In the genomic region with DNA sequence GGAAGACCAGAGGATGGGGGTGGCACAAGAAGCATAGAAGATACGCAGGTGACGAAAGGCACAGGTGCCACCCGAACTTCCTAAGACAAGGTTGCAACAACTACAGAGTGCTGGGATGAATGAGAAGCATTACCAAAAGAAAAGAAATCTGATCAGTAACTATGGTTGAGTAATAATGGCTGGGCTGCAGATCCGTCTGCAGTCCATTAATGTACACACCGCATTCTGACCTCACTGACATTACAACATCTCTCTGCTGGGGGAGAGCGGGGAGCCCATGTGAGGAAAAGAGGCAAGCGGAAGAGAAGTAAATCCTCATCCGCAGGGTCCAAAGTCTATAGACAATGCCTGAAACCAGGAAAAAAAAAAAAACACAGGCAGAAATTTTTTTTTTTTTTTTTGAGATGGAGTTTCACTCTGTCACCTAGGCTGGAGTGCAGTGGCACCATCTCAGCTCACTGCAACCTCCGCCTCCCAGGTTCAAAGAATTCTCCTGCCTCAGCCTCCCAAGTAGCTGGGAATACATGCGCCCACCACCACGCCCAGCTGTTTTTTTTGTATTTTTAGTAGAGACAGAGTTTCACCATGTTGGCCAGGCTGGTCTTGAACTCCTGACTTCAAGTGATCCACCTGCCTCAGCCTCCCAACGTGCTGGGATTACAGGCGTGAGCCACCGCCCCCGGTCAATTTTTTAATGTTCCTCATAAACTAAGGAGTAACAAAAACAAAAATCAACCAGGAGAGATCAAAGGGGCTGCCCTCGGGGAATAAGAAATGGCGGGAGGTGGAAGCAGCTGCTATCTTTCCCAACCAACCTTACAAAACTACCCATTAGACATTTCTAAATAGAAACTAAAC, we compare ENCODE assay signal across 8 cellular contexts. TPM values are rescaled to one million over a fixed set of nuclear protein-coding genes. Genes with fewer than 3 reads are reported as not detected.
DNase-seq lines count a peak whose midpoint lies in the region; ATAC-seq, FAIRE-seq and TF ChIP-seq lines count a peak whose summit lies in the region.
"Not testable (repeated sequence)": the region's sequence is repeated elsewhere in the genome, so short reads cannot be mapped to it uniquely, and the experiment has no call there.

No MANE protein-coding gene starts in this region.

- not testable (repeated sequence) for H2AFZ ChIP-seq in keratinocyte (ENCODE audit: control insufficient read depth, low read length)

- H3K27ac Mint-ChIP-seq in CD8-positive, alpha-beta T cell = peak overlapping the region; percentile 97
- H3K27ac Mint-ChIP-seq in IgD-negative memory B cell = peak overlapping the region; percentile 83 to 94 (median 87)
- H3K27ac Mint-ChIP-seq in dendritic cell treated with granulocyte-macrophage colony-stimulating factor and Interleukin-4, amounts not matched to agents 40 ng/mL and 50 ng/mL, for 4 days = peak overlapping the region; percentile 79
- H3K27ac Mint-ChIP-seq in neural crest cell (ENCODE audit: unreplicated experiment) = not testable (repeated sequence)

- H3K27ac ChIP-seq in CD8-positive, alpha-beta T cell (ENCODE audit: low read depth, low read length) = peak overlapping the region; percentile 46
- H3K27ac ChIP-seq in RWPE1 (peak overlapping the region; percentile 36; the same call in 1 of the 2 replicates), keratinocyte (ENCODE audit: control insufficient read depth, insufficient read depth, low read length) (peak overlapping the region; percentile 62), testis (peak overlapping the region; percentile 47 to 71)

- H3K27me3 Mint-ChIP-seq in CD8-positive, alpha-beta T cell (ENCODE audit: low read depth); IgD-negative memory B cell; activated T-cell treated with anti-CD3 and anti-CD28 coated beads, Interleukin-2, amount 50 U/mL, for 4 hours (ENCODE audit: low read depth); dendritic cell treated with granulocyte-macrophage colony-stimulating factor and Interleukin-4, amounts not matched to agents 40 ng/mL and 50 ng/mL, for 4 days; neural crest cell (ENCODE audit: low read depth): not testable (repeated sequence)

- H3K36me3 ChIP-seq in CD8-positive, alpha-beta T cell (ENCODE audit: insufficient read depth, low read length); testis (ENCODE audit: low read depth, missing control alignments): not testable (repeated sequence)
- peaks cover 0 to 11% of the 10 kb centered on the region in 2 experiments for H3K36me3 ChIP-seq in keratinocyte (ENCODE audit: control insufficient read depth in 2 of 2, extremely low read depth in 1 of 2, insufficient read depth in 2 of 2, low read length in 2 of 2)

- CTCF ChIA-PET in CD8-positive, alpha-beta T cell (lab: Charles Lee) = not testable (repeated sequence)
- CTCF ChIA-PET in RWPE1 (lab: Yijun Ruan, JAX) = interaction anchor here (0.6 kb wide), 1 partner anchor 52 kb away, joined by 3 read pairs; no protein-coding TSS in a partner anchor

- not testable (repeated sequence) for H3K4me3 ChIP-seq in CD8-positive, alpha-beta T cell (ENCODE audit: low read depth, low read length); testis
- H3K4me3 ChIP-seq in keratinocyte (ENCODE audit: control insufficient read depth in 2 of 3, extremely low read depth in 1 of 3, insufficient read depth in 2 of 3, low read depth in 1 of 3, low read length in 3 of 3) = peak overlapping the region in 1 of 3 experiments; percentile 73

- TF ChIP-seq POLR2A in testis (IDR thresholded peaks at IDR 0.05) = not testable (repeated sequence)

- WGBS in testis, 2 donors = 73 to 76% methylated on average over 17 of the region's 17 CpGs

- H4K20me1 ChIP-seq in keratinocyte (ENCODE audit: control insufficient read depth, extremely low read depth, insufficient read depth, low read length) = peaks cover 46% of the 10 kb centered on the region

- peaks cover 91% of the 10 kb centered on the region for H3K4me1 ChIP-seq in CD8-positive, alpha-beta T cell (ENCODE audit: insufficient read depth, low read length)
- peaks cover 75% of the 10 kb centered on the region for H3K4me1 ChIP-seq in keratinocyte (ENCODE audit: control insufficient read depth, extremely low read depth, insufficient read depth, low read length)
- H3K4me1 ChIP-seq in testis = peaks cover 62% of the 10 kb centered on the region

- not testable (repeated sequence) for H3K9me3 ChIP-seq in CD8-positive, alpha-beta T cell (ENCODE audit: low read length); keratinocyte (ENCODE audit: control insufficient read depth, low read depth, low read length); testis

- FAIRE-seq in keratinocyte (lab: Jason Lieb, UNC) = not testable (repeated sequence)

- not testable (repeated sequence) for ATAC-seq in CD8-positive, alpha-beta T cell; activated T-cell treated with anti-CD3 and anti-CD28 coated beads, Interleukin-2, amount 50 U/mL, for 4 hours

- not testable (repeated sequence) for DNase-seq in CD8-positive, alpha-beta T cell; RWPE1 (ENCODE audit: low spot score); activated T-cell treated with anti-CD3 and anti-CD28 coated beads, Interleukin-2, amount 50 U/mL, for 4 hours; keratinocyte (ENCODE audit: low read depth, low spot score); neural crest cell (ENCODE audit: low read depth, low spot score); testis

- H3K36me3 Mint-ChIP-seq in CD8-positive, alpha-beta T cell; IgD-negative memory B cell: not testable (repeated sequence)
- peaks cover 21% of the 10 kb centered on the region for H3K36me3 Mint-ChIP-seq in activated T-cell treated with anti-CD3 and anti-CD28 coated beads, Interleukin-2, amount 50 U/mL, for 4 hours (ENCODE audit: insufficient read depth)
- peaks cover 24% of the 10 kb centered on the region for H3K36me3 Mint-ChIP-seq in dendritic cell treated with granulocyte-macrophage colony-stimulating factor and Interleukin-4, amounts not matched to agents 40 ng/mL and 50 ng/mL, for 4 days (ENCODE audit: low read depth)
- peaks cover 18% of the 10 kb centered on the region for H3K36me3 Mint-ChIP-seq in neural crest cell (ENCODE audit: low read depth)

- intact Hi-C loops in CD8-positive, alpha-beta T cell (cut with DNase I, micrococcal nuclease) = loop anchor here (5.0 to 10.0 kb wide), 11 partner anchors 62 to 1345 kb away; a partner anchor contains a TSS
- intact Hi-C loops in dendritic cell treated with granulocyte-macrophage colony-stimulating factor and Interleukin-4, amounts not matched to agents 40 ng/mL and 50 ng/mL, for 4 days (cut with micrococcal nuclease) = loop anchor here (5.0 kb wide), 1 partner anchor 62 kb away; no protein-coding TSS in a partner anchor
- intact Hi-C loops in testis (cut with DNase I; ENCODE audit: low total_unique reads) = loop anchor here (10.0 kb wide), 1 partner anchor 95 kb away; no protein-coding TSS in a partner anchor

- peaks cover 13% of the 10 kb centered on the region for H3K9me1 ChIP-seq in keratinocyte (ENCODE audit: control insufficient read depth, extremely low read depth, insufficient read depth, low read length)

- H3K4me3 Mint-ChIP-seq in CD8-positive, alpha-beta T cell = peak overlapping the region; percentile 90
- peak overlapping the region; percentile 69 to 90 (median 82) for H3K4me3 Mint-ChIP-seq in IgD-negative memory B cell
- H3K4me3 Mint-ChIP-seq in activated T-cell treated with anti-CD3 and anti-CD28 coated beads, Interleukin-2, amount 50 U/mL, for 4 hours = peak overlapping the region; percentile 89
- peak overlapping the region; percentile 44 for H3K4me3 Mint-ChIP-seq in dendritic cell treated with granulocyte-macrophage colony-stimulating factor and Interleukin-4, amounts not matched to agents 40 ng/mL and 50 ng/mL, for 4 days
- peak overlapping the region; percentile 22 for H3K4me3 Mint-ChIP-seq in neural crest cell

- dilution Hi-C loops in keratinocyte (cut with MboI; ENCODE audit: extremely low pct_ligation_motif_present, low sequenced_read_pairs) = not testable (repeated sequence)

- H3K4me1 Mint-ChIP-seq in CD8-positive, alpha-beta T cell (ENCODE audit: low read depth) = peaks cover 92% of the 10 kb centered on the region
- H3K4me1 Mint-ChIP-seq in IgD-negative memory B cell (peaks cover 77 to 86% (median 85%) of the 10 kb centered on the region in 3 donors), neural crest cell (peaks cover 85% of the 10 kb centered on the region)
- H3K4me1 Mint-ChIP-seq in activated T-cell treated with anti-CD3 and anti-CD28 coated beads, Interleukin-2, amount 50 U/mL, for 4 hours (ENCODE audit: low read depth) = peaks cover 97% of the 10 kb centered on the region
- H3K4me1 Mint-ChIP-seq in dendritic cell treated with granulocyte-macrophage colony-stimulating factor and Interleukin-4, amounts not matched to agents 40 ng/mL and 50 ng/mL, for 4 days (ENCODE audit: low read depth) = peaks cover 91% of the 10 kb centered on the region

- TF ChIP-seq CTCF in CD8-positive, alpha-beta T cell (IDR thresholded peaks at IDR 0.05); RWPE1 (conservative IDR thresholded peaks at IDR 0.05; ENCODE audit: low read depth); keratinocyte (optimal IDR thresholded peaks at IDR 0.05 in 1 of 3, IDR thresholded peaks at IDR 0.05 in 1 of 3, conservative IDR thresholded peaks at IDR 0.05 in 1 of 3; ENCODE audit: extremely low read depth in 1 of 3, insufficient read depth in 2 of 3, low read length in 3 of 3); neural crest cell (conservative IDR thresholded peaks at IDR 0.05); testis (IDR thresholded peaks at IDR 0.05): not testable (repeated sequence)

- H3K9ac ChIP-seq in keratinocyte (ENCODE audit: control insufficient read depth, extremely low read depth, insufficient read depth, low read length) = not testable (repeated sequence)

- POLR2A ChIA-PET in CD8-positive, alpha-beta T cell (lab: Charles Lee) = interaction anchor here (1.3 to 1.4 kb wide), 2 partner anchors 20 to 71 kb away, joined by 3 read pairs; no protein-coding TSS in a partner anchor
- POLR2A ChIA-PET in RWPE1 (lab: Yijun Ruan, JAX; ENCODE audit: low non-redundant PET) = not testable (repeated sequence)

- H3K4me2 ChIP-seq in keratinocyte (ENCODE audit: control insufficient read depth, extremely low read depth, insufficient read depth, low read depth, low read length) = peak overlapping the region; percentile 88

- not testable (repeated sequence) for H3K9me3 Mint-ChIP-seq in CD8-positive, alpha-beta T cell; IgD-negative memory B cell; activated T-cell treated with anti-CD3 and anti-CD28 coated beads, Interleukin-2, amount 50 U/mL, for 4 hours; dendritic cell treated with granulocyte-macrophage colony-stimulating factor and Interleukin-4, amounts not matched to agents 40 ng/mL and 50 ng/mL, for 4 days; neural crest cell

- peaks cover 100% of the 10 kb centered on the region for H3K79me2 ChIP-seq in keratinocyte (ENCODE audit: control insufficient read depth, insufficient read depth, low read length)

- H3K27me3 ChIP-seq in CD8-positive, alpha-beta T cell (ENCODE audit: insufficient read depth, low read length); keratinocyte (ENCODE audit: control insufficient read depth, extremely low read depth, insufficient read depth, low read length); testis: not testable (repeated sequence)

RNA-seq across cellular contexts. Expression of a gene that starts 7.2 kb away (rescaled TPM):
- total RNA-seq in CD8-positive, alpha-beta T cell = 10 to 100 TPM; 69.9 to 71.5 TPM
- polyA plus RNA-seq in IgD-negative memory B cell = 22.9 TPM
- 100 to 1,000 TPM; 135 to 152 (median 142) TPM for total RNA-seq in activated T-cell treated with anti-CD3 and anti-CD28 coated beads, Interleukin-2, amount 50 U/mL, for 4 hours
- 39.4 to 119 TPM (median 81.6 TPM) in 3 replicates for polyA plus RNA-seq in keratinocyte
- polyA plus RNA-seq in keratinocyte (2011; ENCODE audit: low read depth) = 640 TPM
- polyA plus RNA-seq in keratinocyte (2011; cell fraction: cytosol; rRNA removed) = 89.3 and 151 TPM in 2 replicates
- polyA plus RNA-seq in keratinocyte (2011; cell fraction: nucleus; rRNA removed) = 67.3 and 81.6 TPM in 2 replicates
- polyA plus RNA-seq in keratinocyte (2012; ENCODE audit: low replicate concordance) = 113 and 203 TPM in 2 replicates
- 32.9 to 61.3 TPM (median 61.3 TPM) in 3 replicates for polyA minus RNA-seq in keratinocyte
- polyA minus RNA-seq in keratinocyte (2011; cell fraction: cytosol; rRNA and poly(A)+ RNA removed) = 32.8 TPM
- polyA minus RNA-seq in keratinocyte (2011; cell fraction: nucleus; rRNA and poly(A)+ RNA removed) = 22.1 and 45.6 TPM in 2 replicates
- 113 and 114 TPM in 2 replicates for total RNA-seq in neural crest cell
- total RNA-seq in testis = 100 to 1,000 TPM; 151 to 172 TPM
- 97.4 TPM for polyA plus RNA-seq in testis (ENCODE audit: insufficient read depth, low read depth, low replicate concordance)

Comparison
In these comparisons a context has a peak if more than half of its experiments do, and no peak if none do; other contexts are left out.
1. H3K4me3 Mint-ChIP-seq: peak in every context shown above with its lines; median percentile 90 in CD8-positive, alpha-beta T cell; 89 in activated T-cell treated with anti-CD3 and anti-CD28 coated beads, Interleukin-2, amount 50 U/mL, for 4 hours; 82 in IgD-negative memory B cell; 44 in dendritic cell treated with granulocyte-macrophage colony-stimulating factor and Interleukin-4, amounts not matched to agents 40 ng/mL and 50 ng/mL, for 4 days; 22 in neural crest cell.